In the genomic region with DNA sequence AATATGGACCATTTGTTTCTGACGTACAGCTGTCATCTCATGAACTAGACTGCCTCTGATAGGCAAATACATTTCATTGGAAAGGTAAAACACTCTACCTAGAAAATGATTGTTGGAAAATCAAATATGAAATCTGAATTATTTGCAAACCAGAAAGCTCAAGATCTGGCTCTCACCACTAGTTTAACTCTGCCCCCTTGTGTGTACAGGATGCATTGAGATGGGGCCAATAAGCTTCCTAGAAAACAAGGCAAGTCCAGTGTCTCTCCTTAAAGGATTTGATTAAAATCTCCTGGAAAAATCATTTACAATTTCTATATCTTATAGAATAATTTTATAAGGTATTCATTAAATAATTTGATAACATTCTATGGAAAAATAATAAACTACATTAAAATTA, we compare ENCODE assay signal across 13 cellular contexts.
DNase-seq lines count a peak whose midpoint lies in the region; ATAC-seq and TF ChIP-seq lines count a peak whose summit lies in the region.
"Had no signal": no experiment of that assay in that cellular context is flagged by ENCODE, and none has a peak within 500 bp of the region (broad histone marks: within the 10 kb centered on the region; RNA-seq: fewer than 3 reads in every experiment).

No MANE protein-coding gene starts in this region.

- no peak overlapping the region for H2AK5ac ChIP-seq in IMR-90 (ENCODE audit: low read depth, low read length)

- no peak overlapping the region for H3K9ac ChIP-seq in IMR-90 (ENCODE audit: low read depth, low read length)

- no peak for TF ChIP-seq POLR2A in IMR-90 (IDR thresholded peaks at IDR 0.05; ENCODE audit: low read depth, low read length)

- H3K36me3 ChIP-seq in IMR-90 (ENCODE audit: control insufficient read depth, insufficient read depth, low read length) (no peaks in the 10 kb centered on the region), lower lobe of right lung (no peaks in the 10 kb centered on the region)
- H3K36me3 ChIP-seq: thoracic aorta had no signal

- TF ChIP-seq CTCF in C4-2B (conservative IDR thresholded peaks at IDR 0.05) (peak; percentile 44), IMR-90 (conservative IDR thresholded peaks at IDR 0.05; ENCODE audit: low read depth, low read length) (peak; percentile 24; the same call in 1 of the 2 replicates), choroid plexus epithelial cell (conservative IDR thresholded peaks at IDR 0.05; ENCODE audit: low read depth, low read length) (peak; percentile 65), lower lobe of right lung (IDR thresholded peaks at IDR 0.05) (peak; percentile 19)

- no peak overlapping the region for H3K4me2 ChIP-seq in IMR-90 (ENCODE audit: low read depth, low read length)

- no peak overlapping the region for H3K4me3 Mint-ChIP-seq in activated CD4-positive, alpha-beta memory T cell treated with anti-CD3 and anti-CD28 coated beads for 36 hours
- H3K4me3 Mint-ChIP-seq: activated naive CD4-positive, alpha-beta T cell treated with anti-CD3 and anti-CD28 coated beads, Interleukin-2, amount 10 ng/mL, durations not matched to agents 7 days and 5 days; natural killer cell treated with Interleukin-12 subunit alpha and Interleukin-12 subunit beta and Interleukin-15 and Interleukin-18, amount 100 ng/mL, for 72 hours had no signal

- H3K9me3 ChIP-seq in IMR-90 (ENCODE audit: control insufficient read depth, insufficient read depth, low read length) (peaks cover 2% of the 10 kb centered on the region; the same call in 1 of the 2 replicates), lower lobe of right lung (peaks cover 5% of the 10 kb centered on the region)

- H3K14ac ChIP-seq in IMR-90 (replicated peaks; ENCODE audit: low read depth, low read length): no peak overlapping the region

- in situ Hi-C loops in IMR-90 (cut with MboI; ENCODE audit: low sequenced_read_pairs): no loop called here

- H3K27ac ChIP-seq in C4-2B: no peak overlapping the region
- H3K27ac ChIP-seq in IMR-90 (ENCODE audit: insufficient read depth, low read length): no peak overlapping the region
- no peak overlapping the region for H3K27ac ChIP-seq in lower lobe of right lung
- H3K27ac ChIP-seq: thoracic aorta had no signal

- H3K27ac Mint-ChIP-seq in activated CD4-positive, alpha-beta memory T cell treated with anti-CD3 and anti-CD28 coated beads for 36 hours: no peak overlapping the region
- H3K27ac Mint-ChIP-seq: activated naive CD4-positive, alpha-beta T cell treated with anti-CD3 and anti-CD28 coated beads, Interleukin-2, amount 10 ng/mL, durations not matched to agents 7 days and 5 days; natural killer cell treated with Interleukin-12 subunit alpha and Interleukin-12 subunit beta and Interleukin-15 and Interleukin-18, amount 100 ng/mL, for 72 hours had no signal

- no peak overlapping the region for H2BK120ac ChIP-seq in IMR-90 (ENCODE audit: low read depth, low read length)

- ATAC-seq in IMR-90 (ENCODE audit: low read depth) (no peak), lower lobe of right lung (no peak), GM21529 (IDR thresholded peaks at IDR 0.05; ENCODE audit: unreplicated experiment) (no peak)
- ATAC-seq: natural killer cell treated with Interleukin-12 subunit alpha and Interleukin-12 subunit beta and Interleukin-15 and Interleukin-18, amount 100 ng/mL, for 72 hours; Panc1 had no signal

- TF ChIP-seq RAD21 in IMR-90 (IDR thresholded peaks at IDR 0.05; ENCODE audit: low read length): peak; percentile 20; the same call in 1 of the 2 replicates

- no peaks in the 10 kb centered on the region for H4K20me1 ChIP-seq in IMR-90 (ENCODE audit: insufficient read depth, low read length)

- H2BK20ac ChIP-seq in IMR-90 (ENCODE audit: low read depth, low read length): no peak overlapping the region

- no peaks in the 10 kb centered on the region for H3K36me3 Mint-ChIP-seq in activated CD4-positive, alpha-beta memory T cell treated with anti-CD3 and anti-CD28 coated beads for 36 hours
- H3K36me3 Mint-ChIP-seq: activated naive CD4-positive, alpha-beta T cell treated with anti-CD3 and anti-CD28 coated beads, Interleukin-2, amount 10 ng/mL, durations not matched to agents 7 days and 5 days; natural killer cell treated with Interleukin-12 subunit alpha and Interleukin-12 subunit beta and Interleukin-15 and Interleukin-18, amount 100 ng/mL, for 72 hours had no signal

- intact Hi-C loops in IMR-90 (cut with micrococcal nuclease): loop anchor here (2.0 to 5.0 kb wide), 3 partner anchors 156 to 499 kb away; no protein-coding TSS in a partner anchor
- intact Hi-C loops in lower lobe of right lung (cut with DNase I): no loop called here
- intact Hi-C loops in activated CD4-positive, alpha-beta memory T cell treated with anti-CD3 and anti-CD28 coated beads for 36 hours (cut with micrococcal nuclease): no loop called here

- no peak overlapping the region for H3K23ac ChIP-seq in IMR-90 (ENCODE audit: low read depth, low read length)

- no peak overlapping the region for H3K4me3 ChIP-seq in IMR-90 (ENCODE audit: insufficient read depth, low read depth, low read length)
- no peak overlapping the region for H3K4me3 ChIP-seq in choroid plexus epithelial cell (ENCODE audit: low read depth, low read length)
- no peak overlapping the region for H3K4me3 ChIP-seq in lower lobe of right lung
- H3K4me3 ChIP-seq: thoracic aorta had no signal

- POLR2A ChIA-PET in IMR-90 (lab: Charles Lee; ENCODE audit: unreplicated experiment): no interaction called here
- POLR2A ChIA-PET in activated CD4-positive, alpha-beta memory T cell treated with anti-CD3 and anti-CD28 coated beads for 36 hours (lab: Charles Lee): no interaction called here

- peaks cover 24% of the 10 kb centered on the region for H3K9me3 Mint-ChIP-seq in activated CD4-positive, alpha-beta memory T cell treated with anti-CD3 and anti-CD28 coated beads for 36 hours

- no peak overlapping the region for H4K8ac ChIP-seq in IMR-90 (ENCODE audit: low read depth in 2 of 2, low read length in 2 of 2)

- no peak overlapping the region for H3K56ac ChIP-seq in IMR-90 (ENCODE audit: extremely low read depth, insufficient read depth, low read length)

- no peak overlapping the region for H3K4ac ChIP-seq in IMR-90 (ENCODE audit: low read depth, low read length)

- no peaks in the 10 kb centered on the region for H3K4me1 Mint-ChIP-seq in activated CD4-positive, alpha-beta memory T cell treated with anti-CD3 and anti-CD28 coated beads for 36 hours (ENCODE audit: low read depth)
- H3K4me1 Mint-ChIP-seq: activated naive CD4-positive, alpha-beta T cell treated with anti-CD3 and anti-CD28 coated beads, Interleukin-2, amount 10 ng/mL, durations not matched to agents 7 days and 5 days had no signal

- no peak overlapping the region for H3K18ac ChIP-seq in IMR-90 (ENCODE audit: low read depth, low read length)

- peak; percentile 6 for DNase-seq in IMR-90
- peak; percentile 61 for DNase-seq in choroid plexus epithelial cell (ENCODE audit: low read depth)
- DNase-seq in lower lobe of right lung: no peak
- no peak for DNase-seq in activated CD4-positive, alpha-beta T cell treated with anti-CD3 and anti-CD28 coated beads for 4 hours
- no peak for DNase-seq in activated CD4-positive, alpha-beta memory T cell treated with anti-CD3 and anti-CD28 coated beads for 36 hours
- DNase-seq: activated naive CD4-positive, alpha-beta T cell treated with anti-CD3 and anti-CD28 coated beads, Interleukin-2, amount 10 ng/mL, durations not matched to agents 7 days and 5 days; MM.1S; T-helper 9 cell had no signal

- no peaks in the 10 kb centered on the region for H3K4me1 ChIP-seq in IMR-90 (ENCODE audit: control insufficient read depth, insufficient read depth, low read length)
- no peaks in the 10 kb centered on the region for H3K4me1 ChIP-seq in lower lobe of right lung

- dilution Hi-C loops in IMR-90 (cut with HindIII; ENCODE audit: low sequenced_read_pairs, unreplicated experiment): no loop called here

- no peaks in the 10 kb centered on the region for H3K9me1 ChIP-seq in IMR-90 (ENCODE audit: insufficient read depth, low read length)

- H4K5ac ChIP-seq in IMR-90 (ENCODE audit: low read depth, low read length): no peak overlapping the region

- H2BK5ac ChIP-seq in IMR-90 (ENCODE audit: low read depth, low read length, poor library complexity, severe bottlenecking): no peak overlapping the region

- H3K27me3 ChIP-seq in IMR-90 (ENCODE audit: control insufficient read depth, insufficient read depth, low read length): no peaks in the 10 kb centered on the region; the same call in 1 of the 2 replicates
- no peaks in the 10 kb centered on the region for H3K27me3 ChIP-seq in lower lobe of right lung (ENCODE audit: low read depth)

- no peak overlapping the region for H2AFZ ChIP-seq in IMR-90 (replicated peaks; ENCODE audit: low read length, poor library complexity)

- CTCF ChIA-PET in IMR-90 (lab: Yijun Ruan, JAX): interaction anchor here (1.2 kb wide), 1 partner anchor 13 kb away, joined by 3 read pairs; no protein-coding TSS in a partner anchor
- CTCF ChIA-PET in activated CD4-positive, alpha-beta memory T cell treated with anti-CD3 and anti-CD28 coated beads for 36 hours (lab: Charles Lee): no interaction called here

- no TSS peak for BruUV-seq in IMR-90 (replicated peaks; lab: Mats Ljungman, UMichigan)

- H2AK9ac ChIP-seq in IMR-90 (replicated peaks; ENCODE audit: low read depth, low read length, poor library complexity): no peak overlapping the region

- no peaks in the 10 kb centered on the region for H3K27me3 Mint-ChIP-seq in activated CD4-positive, alpha-beta memory T cell treated with anti-CD3 and anti-CD28 coated beads for 36 hours
- H3K27me3 Mint-ChIP-seq: activated naive CD4-positive, alpha-beta T cell treated with anti-CD3 and anti-CD28 coated beads, Interleukin-2, amount 10 ng/mL, durations not matched to agents 7 days and 5 days; natural killer cell treated with Interleukin-12 subunit alpha and Interleukin-12 subunit beta and Interleukin-15 and Interleukin-18, amount 100 ng/mL, for 72 hours had no signal

- no peak overlapping the region for H4K91ac ChIP-seq in IMR-90 (ENCODE audit: insufficient read depth, low read depth, low read length)

- WGBS in IMR-90 (ENCODE audit: extremely low coverage in 2 of 2, insufficient read length in 1 of 2), 2 experiments: no CpG with 5 or more reads among the region's 1 CpG

- H3K79me1 ChIP-seq in IMR-90 (ENCODE audit: low read depth in 1 of 2, low read length in 2 of 2): no peaks in the 10 kb centered on the region

- no peak overlapping the region for H2BK15ac ChIP-seq in IMR-90 (ENCODE audit: low read depth, low read length)

TF ChIP-seq in IMR-90, 13 proteins besides CTCF, POLR2A, EP300 and RAD21 (continues in another document):
- TF ChIP-seq CEBPB (IDR thresholded peaks at IDR 0.05; ENCODE audit: low read depth, low read length) (no peak), ELK1 (IDR thresholded peaks at IDR 0.05; ENCODE audit: borderline replicate concordance, low read depth, low read length) (no peak)

Comparison
In these comparisons a context has a peak if more than half of its experiments do, and no peak if none do; other contexts are left out.
1. DNase-seq: peak in IMR-90 (single experiment) and choroid plexus epithelial cell (single experiment); none in lower lobe of right lung (single experiment), activated CD4-positive, alpha-beta T cell treated with anti-CD3 and anti-CD28 coated beads for 4 hours (0 of 2) and activated CD4-positive, alpha-beta memory T cell treated with anti-CD3 and anti-CD28 coated beads for 36 hours (single experiment).
2. Peak in every context shown above with its lines, with median percentiles within 50 percentile points of each other: CTCF ChIP-seq.